10 cellular contexts compared by ENCODE assay signal in the genomic region with DNA sequence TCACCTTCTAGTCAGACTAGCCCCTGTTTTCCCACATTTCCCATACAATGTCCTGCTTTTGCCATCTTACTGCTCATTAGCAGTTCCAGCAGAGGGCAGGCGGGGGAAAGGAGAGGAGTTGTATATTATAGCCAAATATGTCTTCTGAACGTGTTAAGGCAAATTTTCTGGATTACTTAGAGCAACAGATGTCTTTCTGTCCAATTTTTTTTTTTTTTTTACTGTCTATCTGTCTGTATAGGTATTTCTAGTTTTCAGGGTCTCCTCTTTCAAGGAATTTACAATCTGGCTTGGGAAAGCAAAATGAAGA. TPM values are rescaled to one million over a fixed set of nuclear protein-coding genes. Genes with fewer than 3 reads are reported as not detected.
DNase-seq lines count a peak whose midpoint lies in the region; ATAC-seq and TF ChIP-seq lines count a peak whose summit lies in the region.
"Had no signal": no experiment of that assay in that cellular context is flagged by ENCODE, and none has a peak within 500 bp of the region (broad histone marks: within the 10 kb centered on the region; RNA-seq: fewer than 3 reads in every experiment).

No MANE protein-coding gene starts in this region.

- H3K4me2 ChIP-seq in GM23338: no peak overlapping the region

- H3K79me2 ChIP-seq in GM23338 (replicated peaks; ENCODE audit: insufficient read depth): no peaks in the 10 kb centered on the region

- no peak for TF ChIP-seq POLR2A in sigmoid colon (IDR thresholded peaks at IDR 0.05)
- TF ChIP-seq POLR2A in lower leg skin (IDR thresholded peaks at IDR 0.05): no peak

- peaks cover 3% of the 10 kb centered on the region; the same call in 2 of the 3 replicates for H3K4me1 Mint-ChIP-seq in GM23338

- no peaks in the 10 kb centered on the region for H3K27me3 Mint-ChIP-seq in GM23338 (ENCODE audit: insufficient read depth, low read depth, poor library complexity)

- no peak overlapping the region for H3K27ac ChIP-seq in GM23338 (ENCODE audit: low read depth)
- H3K27ac ChIP-seq in sigmoid colon: peak overlapping the region in 1 of 4 donors; percentile 6

- H3K9me2 ChIP-seq in GM23338 (ENCODE audit: insufficient read depth): no peaks in the 10 kb centered on the region

- 0 out of 2 replicates have a peak overlapping the region, but pooled peaks have one; percentile 21 for H2AFZ ChIP-seq in GM23338

- H3K4me3 Mint-ChIP-seq in GM23338: no peak overlapping the region
- H3K4me3 Mint-ChIP-seq: effector memory CD8-positive, alpha-beta T cell had no signal

- TF ChIP-seq CTCF in GM23338 (conservative IDR thresholded peaks at IDR 0.05; ENCODE audit: low read depth in 2 of 2) (peak; percentile 42 to 66), fibroblast of mammary gland (conservative IDR thresholded peaks at IDR 0.05; ENCODE audit: control insufficient read depth, insufficient read depth, low read depth, low read length) (peak; percentile 30), sigmoid colon (IDR thresholded peaks at IDR 0.05) (peak in 2 of 4 experiments; percentile 36 to 46), lower leg skin (IDR thresholded peaks at IDR 0.05) (no peak)

- H3F3A ChIP-seq in GM23338 (replicated peaks; ENCODE audit: low read depth): no peaks in the 10 kb centered on the region

- H3K4me3 ChIP-seq in GM23338 (no peak overlapping the region), fibroblast of mammary gland (ENCODE audit: control insufficient read depth, low read depth, low read length) (no peak overlapping the region), sigmoid colon (no peak overlapping the region), lower leg skin (ENCODE audit: low read depth, poor library complexity, severe bottlenecking) (no peak overlapping the region)
- H3K4me3 ChIP-seq: GM12878 had no signal

- no peaks in the 10 kb centered on the region for H3K9me3 Mint-ChIP-seq in GM23338
- H3K9me3 Mint-ChIP-seq: effector memory CD8-positive, alpha-beta T cell had no signal

- peak; percentile 45 for DNase-seq in GM23338 (ENCODE audit: low spot score)
- DNase-seq in RPMI7951 (ENCODE audit: low read depth): peak; percentile 62
- peak; percentile 46 for DNase-seq in fibroblast of mammary gland (ENCODE audit: low read depth)
- DNase-seq in sigmoid colon: peak; percentile 66
- DNase-seq in lower leg skin (ENCODE audit: low spot score in 2 of 2): no peak
- DNase-seq: effector memory CD8-positive, alpha-beta T cell had no signal

- peak; percentile 60 for ATAC-seq in GM23338
- ATAC-seq in GM18909 (IDR thresholded peaks at IDR 0.05; ENCODE audit: poor library complexity, unreplicated experiment): no peak
- ATAC-seq in HG03135 (IDR thresholded peaks at IDR 0.05; ENCODE audit: unreplicated experiment): no peak
- ATAC-seq in GM21447 (IDR thresholded peaks at IDR 0.05; ENCODE audit: unreplicated experiment): no peak
- ATAC-seq: effector memory CD8-positive, alpha-beta T cell; GM12878 had no signal

- H3K27ac Mint-ChIP-seq in GM23338: no peak overlapping the region
- H3K27ac Mint-ChIP-seq: effector memory CD8-positive, alpha-beta T cell had no signal

- no peaks in the 10 kb centered on the region for H3K36me3 Mint-ChIP-seq in GM23338 (ENCODE audit: low read depth)

- H4K20me1 ChIP-seq in GM23338 (replicated peaks; ENCODE audit: insufficient read depth): no peaks in the 10 kb centered on the region

- intact Hi-C loops in sigmoid colon (cut with DNase I) (loop anchor here (5.0 to 10.0 kb wide), 2 partner anchors 87 to 200 kb away; partner anchors contain the start of gene CCN1), lower leg skin (cut with DNase I; ENCODE audit: low total_unique reads) (no loop called here)

- H3K9me3 ChIP-seq in sigmoid colon: no peaks in the 10 kb centered on the region

- H3K36me3 ChIP-seq in GM23338 (ENCODE audit: insufficient read depth) (no peaks in the 10 kb centered on the region), sigmoid colon (peaks cover 0 to 3% (median 0%) of the 10 kb centered on the region in 4 donors)

- 54 to 70% methylated on average over 2 of the region's 2 CpGs for WGBS in sigmoid colon, 2 donors
- WGBS in lower leg skin, 2 donors: 31 to 43% methylated on average over 2 of the region's 2 CpGs

- H3K27me3 ChIP-seq in GM23338 (ENCODE audit: insufficient read depth) (no peaks in the 10 kb centered on the region), sigmoid colon (no peaks in the 10 kb centered on the region)

- TF ChIP-seq EP300 in sigmoid colon (IDR thresholded peaks at IDR 0.05): no peak

- H3K4me1 ChIP-seq in GM23338 (ENCODE audit: insufficient read depth): no peaks in the 10 kb centered on the region
- H3K4me1 ChIP-seq in sigmoid colon: peaks cover 0 to 11% (median 4%) of the 10 kb centered on the region in 4 donors

TF ChIP-seq in GM23338, 12 proteins besides CTCF, POLR2A, EP300 and RAD21:
- TF ChIP-seq NANOG (IDR thresholded peaks at IDR 0.05; ENCODE audit: borderline replicate concordance): no peak
- TF ChIP-seq ZNF331 (CRISPR knock-in tag; IDR thresholded peaks at IDR 0.05; ENCODE audit: low read depth): no peak
- TF ChIP-seq EZH2 (IDR thresholded peaks at IDR 0.05; ENCODE audit: low read depth, unreplicated experiment): no peak
- no peak for TF ChIP-seq CREB1 (CRISPR knock-in tag; IDR thresholded peaks at IDR 0.05; ENCODE audit: low read depth)
- TF ChIP-seq, protein P1, sequence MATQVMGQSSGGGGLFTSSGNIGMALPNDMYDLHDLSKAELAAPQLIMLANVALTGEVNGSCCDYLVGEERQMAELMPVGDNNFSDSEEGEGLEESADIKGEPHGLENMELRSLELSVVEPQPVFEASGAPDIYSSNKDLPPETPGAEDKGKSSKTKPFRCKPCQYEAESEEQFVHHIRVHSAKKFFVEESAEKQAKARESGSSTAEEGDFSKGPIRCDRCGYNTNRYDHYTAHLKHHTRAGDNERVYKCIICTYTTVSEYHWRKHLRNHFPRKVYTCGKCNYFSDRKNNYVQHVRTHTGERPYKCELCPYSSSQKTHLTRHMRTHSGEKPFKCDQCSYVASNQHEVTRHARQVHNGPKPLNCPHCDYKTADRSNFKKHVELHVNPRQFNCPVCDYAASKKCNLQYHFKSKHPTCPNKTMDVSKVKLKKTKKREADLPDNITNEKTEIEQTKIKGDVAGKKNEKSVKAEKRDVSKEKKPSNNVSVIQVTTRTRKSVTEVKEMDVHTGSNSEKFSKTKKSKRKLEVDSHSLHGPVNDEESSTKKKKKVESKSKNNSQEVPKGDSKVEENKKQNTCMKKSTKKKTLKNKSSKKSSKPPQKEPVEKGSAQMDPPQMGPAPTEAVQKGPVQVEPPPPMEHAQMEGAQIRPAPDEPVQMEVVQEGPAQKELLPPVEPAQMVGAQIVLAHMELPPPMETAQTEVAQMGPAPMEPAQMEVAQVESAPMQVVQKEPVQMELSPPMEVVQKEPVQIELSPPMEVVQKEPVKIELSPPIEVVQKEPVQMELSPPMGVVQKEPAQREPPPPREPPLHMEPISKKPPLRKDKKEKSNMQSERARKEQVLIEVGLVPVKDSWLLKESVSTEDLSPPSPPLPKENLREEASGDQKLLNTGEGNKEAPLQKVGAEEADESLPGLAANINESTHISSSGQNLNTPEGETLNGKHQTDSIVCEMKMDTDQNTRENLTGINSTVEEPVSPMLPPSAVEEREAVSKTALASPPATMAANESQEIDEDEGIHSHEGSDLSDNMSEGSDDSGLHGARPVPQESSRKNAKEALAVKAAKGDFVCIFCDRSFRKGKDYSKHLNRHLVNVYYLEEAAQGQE (IDR thresholded peaks at IDR 0.05; ENCODE audit: unreplicated experiment): no peak
- TF ChIP-seq POLR2AphosphoS5 (IDR thresholded peaks at IDR 0.05; ENCODE audit: low read depth): no peak
- TF ChIP-seq EZH2phosphoT487 (IDR thresholded peaks at IDR 0.05; ENCODE audit: unreplicated experiment): no peak

RNA-seq across cellular contexts. Expression of gene DDAH1, which starts 30.0 kb away (rescaled TPM):
- 35.4 and 41.7 TPM in 2 replicates for total RNA-seq in GM23338 (2014; rRNA removed; shearing (Covaris generic))
- polyA plus RNA-seq in GM23338 (2016; fragmentation: Nextera tagmentation; extraction: Ambion mirVana) (29.4 and 30.3 TPM in 2 replicates), sigmoid colon (10 to 100 TPM; 25.2 to 43.2 (median 32.4) TPM)
- 18.1 and 25.5 TPM in 2 replicates for total RNA-seq in RPMI7951 (2014; rRNA removed; shearing (Covaris generic))
- total RNA-seq in sigmoid colon (10 to 100 TPM; 11.5 to 26.3 (median 14.4) TPM), lower leg skin (10 to 100 TPM in 2 of 4 donors, 1 to 10 TPM in 2; 8.3 to 21.1 (median 13.3) TPM)

Comparison
In these comparisons a context has a peak if more than half of its experiments do, and no peak if none do; other contexts are left out.
1. DNase-seq: peak in GM23338 (single experiment), RPMI7951 (single experiment), fibroblast of mammary gland (single experiment) and sigmoid colon (single experiment); none in lower leg skin (0 of 2).
2. CTCF ChIP-seq: peak in GM23338 (2 of 2) and fibroblast of mammary gland (single experiment); none in lower leg skin (0 of 3).